Comparison of ENCODE assay signal across 1 cellular context in genomic region chrX:30979271-30979670, GRCh38.
A peak's percentile ranks its signal among the peaks of the same experiment; 100 is the strongest.
TF ChIP-seq lines count a peak whose summit lies in the region.

No MANE protein-coding gene starts in this region.

TF ChIP-seq in HepG2, 621 proteins besides CTCF, POLR2A, EP300 and RAD21 (continued from another document):
- TF ChIP-seq ZBTB33 (CRISPR knock-in tag; IDR thresholded peaks at IDR 0.05), result no peak
- no peak for TF ChIP-seq ZMAT3 (CRISPR knock-in tag; conservative IDR thresholded peaks at IDR 0.05)
- TF ChIP-seq SRF (IDR thresholded peaks at IDR 0.05; ENCODE audit: low read depth, low read length), result no peak
- no peak for TF ChIP-seq KDM5A (IDR thresholded peaks at IDR 0.05; ENCODE audit: borderline replicate concordance, low read length)
- TF ChIP-seq KDM2A (CRISPR knock-in tag; IDR thresholded peaks at IDR 0.05; ENCODE audit: borderline replicate concordance, low read depth), result no peak
- TF ChIP-seq AFF4 (CRISPR knock-in tag; IDR thresholded peaks at IDR 0.05), result no peak
- TF ChIP-seq IKZF1 (IDR thresholded peaks at IDR 0.05), result no peak
- no peak for TF ChIP-seq ZNF572 (CRISPR knock-in tag; IDR thresholded peaks at IDR 0.05)
- no peak for TF ChIP-seq ZNF660 (CRISPR knock-in tag; IDR thresholded peaks at IDR 0.05; ENCODE audit: borderline replicate concordance, low read depth)
- TF ChIP-seq U2AF2 (IDR thresholded peaks at IDR 0.05; ENCODE audit: low read depth, low read length), result no peak
- TF ChIP-seq ZNF740 (CRISPR knock-in tag; IDR thresholded peaks at IDR 0.05), result peak; percentile 34; the same call in 1 of the 2 replicates
- TF ChIP-seq ZNF556 (CRISPR knock-in tag; IDR thresholded peaks at IDR 0.05; ENCODE audit: borderline replicate concordance), result no peak
- TF ChIP-seq ZNF264 (CRISPR knock-in tag; IDR thresholded peaks at IDR 0.05), result no peak
- TF ChIP-seq ZNF607 (CRISPR knock-in tag; IDR thresholded peaks at IDR 0.05; ENCODE audit: borderline replicate concordance), result no peak
- no peak for TF ChIP-seq KAT7 (CRISPR knock-in tag; IDR thresholded peaks at IDR 0.05; ENCODE audit: borderline replicate concordance)
- TF ChIP-seq ZMAT5 (CRISPR knock-in tag; IDR thresholded peaks at IDR 0.05; ENCODE audit: borderline replicate concordance, low read depth), result no peak
